9 cellular contexts compared by ENCODE assay signal in the genomic region with DNA sequence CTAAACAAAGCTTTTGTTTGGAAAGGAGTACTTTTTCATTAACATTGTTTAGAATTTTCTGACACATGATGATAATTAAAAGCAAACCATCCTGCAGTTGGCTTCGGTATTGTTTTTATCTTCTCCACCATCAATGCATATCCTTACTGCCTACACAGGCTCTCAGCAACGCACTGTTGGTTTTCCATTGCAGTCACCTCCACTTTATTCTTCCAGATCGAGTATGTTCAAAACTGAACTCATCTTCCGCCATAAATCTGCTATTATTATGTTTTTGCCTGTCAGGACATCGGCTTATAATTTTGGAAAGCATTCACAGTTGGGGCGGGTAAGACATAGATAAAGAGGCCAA. TPM values are rescaled to one million over a fixed set of nuclear protein-coding genes. Genes with fewer than 3 reads are reported as not detected.
DNase-seq lines count a peak whose midpoint lies in the region; ATAC-seq, FAIRE-seq and TF ChIP-seq lines count a peak whose summit lies in the region.
"Had no signal": no experiment of that assay in that cellular context is flagged by ENCODE, and none has a peak within 500 bp of the region (broad histone marks: within the 10 kb centered on the region; RNA-seq: fewer than 3 reads in every experiment).

No MANE protein-coding gene starts in this region.

- H3K9me3 Mint-ChIP-seq in activated CD8-positive, alpha-beta memory T cell treated with anti-CD3 and anti-CD28 coated beads, Interleukin-2, amount 10 ng/mL, durations not matched to agents 7 days and 5 days (ENCODE audit: low read depth), result peaks cover 3% of the 10 kb centered on the region
- H3K9me3 Mint-ChIP-seq in activated CD8-positive, alpha-beta T cell treated with anti-CD3 and anti-CD28 coated beads for 36 hours, result peaks cover 4% of the 10 kb centered on the region

- no peak for ATAC-seq in activated CD8-positive, alpha-beta memory T cell treated with anti-CD3 and anti-CD28 coated beads, Interleukin-2, amount 10 ng/mL, durations not matched to agents 7 days and 5 days
- ATAC-seq in activated CD8-positive, alpha-beta T cell treated with anti-CD3 and anti-CD28 coated beads for 36 hours, result no peak
- ATAC-seq in thoracic aorta (ENCODE audit: insufficient number of reproducible peaks, low FRiP score, low read depth) (no peak), HG02938 (IDR thresholded peaks at IDR 0.05; ENCODE audit: unreplicated experiment) (no peak), GM19023 (IDR thresholded peaks at IDR 0.05; ENCODE audit: unreplicated experiment) (no peak)

- H3K36me3 ChIP-seq in keratinocyte (ENCODE audit: control insufficient read depth in 2 of 2, extremely low read depth in 1 of 2, insufficient read depth in 2 of 2, low read length in 2 of 2) (peaks cover 0 to 9% of the 10 kb centered on the region in 2 experiments), thoracic aorta (no peaks in the 10 kb centered on the region)

- H3K27ac ChIP-seq in keratinocyte (ENCODE audit: control insufficient read depth, insufficient read depth, low read length), result peak overlapping the region; percentile 81
- peak overlapping the region; percentile 91 to 96 for H3K27ac ChIP-seq in thoracic aorta

- H3K4me2 ChIP-seq in keratinocyte (ENCODE audit: control insufficient read depth, extremely low read depth, insufficient read depth, low read depth, low read length), result peak overlapping the region; percentile 76

- H4K20me1 ChIP-seq in keratinocyte (ENCODE audit: control insufficient read depth, extremely low read depth, insufficient read depth, low read length), result peaks cover 2% of the 10 kb centered on the region

- intact Hi-C loops in activated CD8-positive, alpha-beta T cell treated with anti-CD3 and anti-CD28 coated beads for 36 hours (cut with micrococcal nuclease), result no loop called here

- no peaks in the 10 kb centered on the region for H3K27me3 Mint-ChIP-seq in activated CD8-positive, alpha-beta memory T cell treated with anti-CD3 and anti-CD28 coated beads, Interleukin-2, amount 10 ng/mL, durations not matched to agents 7 days and 5 days
- H3K27me3 Mint-ChIP-seq in activated CD8-positive, alpha-beta T cell treated with anti-CD3 and anti-CD28 coated beads for 36 hours, result no peaks in the 10 kb centered on the region

- peaks cover 43% of the 10 kb centered on the region for H3K79me2 ChIP-seq in keratinocyte (ENCODE audit: control insufficient read depth, insufficient read depth, low read length)

- CTCF ChIA-PET in activated CD8-positive, alpha-beta memory T cell treated with anti-CD3 and anti-CD28 coated beads, Interleukin-2, amount 10 ng/mL, durations not matched to agents 7 days and 5 days (lab: Charles Lee), result interaction anchor here (1.4 to 2.8 kb wide), 5 partner anchors 30 to 338 kb away, joined by 5 to 23 read pairs (median 6); a partner anchor contains a TSS
- CTCF ChIA-PET in activated CD8-positive, alpha-beta T cell treated with anti-CD3 and anti-CD28 coated beads for 36 hours (lab: Charles Lee), result interaction anchor here (1.5 to 2.2 kb wide), 3 partner anchors 29 to 102 kb away, joined by 5 to 12 read pairs (median 9); a partner anchor contains a TSS

- H3K4me1 ChIP-seq in keratinocyte (ENCODE audit: control insufficient read depth, extremely low read depth, insufficient read depth, low read length) (peaks cover 10% of the 10 kb centered on the region), thoracic aorta (ENCODE audit: control insufficient read depth in 1 of 2, low read depth in 2 of 2) (peaks cover 11 to 34% of the 10 kb centered on the region in 2 donors)

- dilution Hi-C loops in keratinocyte (cut with MboI; ENCODE audit: extremely low pct_ligation_motif_present, low sequenced_read_pairs), result no loop called here

- POLR2A ChIA-PET in activated CD8-positive, alpha-beta T cell treated with anti-CD3 and anti-CD28 coated beads for 36 hours (lab: Charles Lee), result interaction anchor here (0.9 to 1.5 kb wide), 5 partner anchors 9 to 75 kb away, joined by 3 to 9 read pairs (median 3); a partner anchor contains a TSS

- H3K4me1 Mint-ChIP-seq in activated CD8-positive, alpha-beta memory T cell treated with anti-CD3 and anti-CD28 coated beads, Interleukin-2, amount 10 ng/mL, durations not matched to agents 7 days and 5 days, result peaks cover 24% of the 10 kb centered on the region
- peaks cover 23% of the 10 kb centered on the region for H3K4me1 Mint-ChIP-seq in activated CD8-positive, alpha-beta T cell treated with anti-CD3 and anti-CD28 coated beads for 36 hours (ENCODE audit: low read depth)

- H3K9me1 ChIP-seq in keratinocyte (ENCODE audit: control insufficient read depth, extremely low read depth, insufficient read depth, low read length), result no peaks in the 10 kb centered on the region

- H3K27me3 ChIP-seq in keratinocyte (ENCODE audit: control insufficient read depth, extremely low read depth, insufficient read depth, low read length) (no peaks in the 10 kb centered on the region), thoracic aorta (replicated peaks; ENCODE audit: insufficient read depth) (no peaks in the 10 kb centered on the region)

- peak overlapping the region; percentile 95 for H3K27ac Mint-ChIP-seq in activated CD8-positive, alpha-beta memory T cell treated with anti-CD3 and anti-CD28 coated beads, Interleukin-2, amount 10 ng/mL, durations not matched to agents 7 days and 5 days
- H3K27ac Mint-ChIP-seq in activated CD8-positive, alpha-beta T cell treated with anti-CD3 and anti-CD28 coated beads for 36 hours, result peak overlapping the region; percentile 93

- H3K9me3 ChIP-seq in keratinocyte (ENCODE audit: control insufficient read depth, low read depth, low read length), result no peaks in the 10 kb centered on the region
- H3K9me3 ChIP-seq in thoracic aorta, result no peaks in the 10 kb centered on the region

- FAIRE-seq in keratinocyte (lab: Jason Lieb, UNC), result no peak
- FAIRE-seq: colon had no signal

- H3K9ac ChIP-seq in keratinocyte (ENCODE audit: control insufficient read depth, extremely low read depth, insufficient read depth, low read length), result peak overlapping the region; percentile 85

- peak overlapping the region; percentile 99 for H3K4me3 Mint-ChIP-seq in activated CD8-positive, alpha-beta memory T cell treated with anti-CD3 and anti-CD28 coated beads, Interleukin-2, amount 10 ng/mL, durations not matched to agents 7 days and 5 days
- H3K4me3 Mint-ChIP-seq in activated CD8-positive, alpha-beta T cell treated with anti-CD3 and anti-CD28 coated beads for 36 hours, result peak overlapping the region; percentile 90

- H3K4me3 ChIP-seq in keratinocyte (ENCODE audit: control insufficient read depth in 2 of 3, extremely low read depth in 1 of 3, insufficient read depth in 2 of 3, low read depth in 1 of 3, low read length in 3 of 3), result peak overlapping the region; percentile 80 to 96 (median 86)
- peak overlapping the region; percentile 95 for H3K4me3 ChIP-seq in thoracic aorta

- TF ChIP-seq CTCF in activated CD8-positive, alpha-beta T cell treated with anti-CD3 and anti-CD28 coated beads for 36 hours (IDR thresholded peaks at IDR 0.05), result no peak
- TF ChIP-seq CTCF in keratinocyte (optimal IDR thresholded peaks at IDR 0.05 in 1 of 3, IDR thresholded peaks at IDR 0.05 in 1 of 3, conservative IDR thresholded peaks at IDR 0.05 in 1 of 3; ENCODE audit: extremely low read depth in 1 of 3, insufficient read depth in 2 of 3, low read length in 3 of 3), result no peak
- no peak for TF ChIP-seq CTCF in thoracic aorta (IDR thresholded peaks at IDR 0.05)

- no peak for DNase-seq in activated CD8-positive, alpha-beta memory T cell treated with anti-CD3 and anti-CD28 coated beads, Interleukin-2, amount 10 ng/mL, durations not matched to agents 7 days and 5 days
- DNase-seq in activated CD8-positive, alpha-beta memory T cell treated with anti-CD3 and anti-CD28 coated beads, Interleukin-2, amount 50 U/mL, for 4 hours, result no peak
- no peak for DNase-seq in activated CD8-positive, alpha-beta T cell treated with anti-CD3 and anti-CD28 coated beads for 36 hours
- DNase-seq in keratinocyte (ENCODE audit: low read depth, low spot score), result no peak
- DNase-seq in thoracic aorta (ENCODE audit: low spot score), result no peak
- DNase-seq in Kasumi-1 (lab: John Stamatoyannopoulos, UW), result no peak

- H2AFZ ChIP-seq in keratinocyte (ENCODE audit: control insufficient read depth, low read length), result peak overlapping the region; percentile 98

- peaks cover 10% of the 10 kb centered on the region for H3K36me3 Mint-ChIP-seq in activated CD8-positive, alpha-beta memory T cell treated with anti-CD3 and anti-CD28 coated beads, Interleukin-2, amount 10 ng/mL, durations not matched to agents 7 days and 5 days
- peaks cover 2% of the 10 kb centered on the region for H3K36me3 Mint-ChIP-seq in activated CD8-positive, alpha-beta T cell treated with anti-CD3 and anti-CD28 coated beads for 36 hours (ENCODE audit: low read depth)

RNA-seq across cellular contexts. Expression of a gene that starts 0.6 kb away (rescaled TPM):
- total RNA-seq in activated CD8-positive, alpha-beta memory T cell treated with anti-CD3 and anti-CD28 coated beads, Interleukin-2, amount 10 ng/mL, durations not matched to agents 7 days and 5 days, result 10 to 100 TPM; 39.8 to 42.0 TPM
- total RNA-seq in activated CD8-positive, alpha-beta T cell treated with anti-CD3 and anti-CD28 coated beads for 36 hours, result 10 to 100 TPM; 28.0 to 32.5 TPM
- polyA plus RNA-seq in keratinocyte, result 15.2 to 17.3 TPM (median 16.5 TPM) in 3 replicates
- 22.4 TPM for polyA plus RNA-seq in keratinocyte (2011; ENCODE audit: low read depth)
- polyA plus RNA-seq in keratinocyte (2011; cell fraction: cytosol; rRNA removed), result 8.1 and 13.2 TPM in 2 replicates
- polyA plus RNA-seq in keratinocyte (2011; cell fraction: nucleus; rRNA removed), result 21.3 and 24.8 TPM in 2 replicates
- 11.3 and 16.6 TPM in 2 replicates for polyA plus RNA-seq in keratinocyte (2012; ENCODE audit: low replicate concordance)
- 19.8 to 80.5 TPM (median 69.9 TPM) in 3 replicates for polyA minus RNA-seq in keratinocyte
- 34.3 TPM for polyA minus RNA-seq in keratinocyte (2011; cell fraction: cytosol; rRNA and poly(A)+ RNA removed)
- polyA minus RNA-seq in keratinocyte (2011; cell fraction: nucleus; rRNA and poly(A)+ RNA removed), result 24.1 and 48.9 TPM in 2 replicates
- 10 to 100 TPM; 29.4 to 77.6 TPM for total RNA-seq in thoracic aorta
